ENCODE assay signal across 1 cellular context in the genomic region with DNA sequence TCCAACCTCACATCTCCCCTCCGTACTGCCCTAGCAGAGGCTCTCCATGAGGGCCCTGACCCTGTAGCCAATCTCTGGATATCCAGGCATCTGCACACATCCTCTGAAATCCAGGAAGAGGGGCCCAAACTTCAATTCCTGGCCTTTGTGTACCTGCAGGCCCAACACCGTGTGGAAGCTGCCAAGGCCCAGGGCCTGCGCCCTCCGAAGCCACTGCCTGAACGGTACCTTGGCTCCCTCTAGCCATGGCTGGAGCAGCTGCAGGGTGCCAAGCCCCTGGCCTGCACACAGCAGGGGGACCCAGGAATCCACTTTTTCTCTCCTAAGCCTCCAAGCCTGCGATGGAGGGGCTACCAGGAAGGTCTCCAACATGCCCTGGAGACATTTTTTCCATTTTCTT.
TF ChIP-seq lines count a peak whose summit lies in the region.

No MANE protein-coding gene starts in this region.

TF ChIP-seq in WTC11, 78 proteins besides CTCF, POLR2A, EP300 and RAD21 (continued from another document):
- TF ChIP-seq, protein P1, sequence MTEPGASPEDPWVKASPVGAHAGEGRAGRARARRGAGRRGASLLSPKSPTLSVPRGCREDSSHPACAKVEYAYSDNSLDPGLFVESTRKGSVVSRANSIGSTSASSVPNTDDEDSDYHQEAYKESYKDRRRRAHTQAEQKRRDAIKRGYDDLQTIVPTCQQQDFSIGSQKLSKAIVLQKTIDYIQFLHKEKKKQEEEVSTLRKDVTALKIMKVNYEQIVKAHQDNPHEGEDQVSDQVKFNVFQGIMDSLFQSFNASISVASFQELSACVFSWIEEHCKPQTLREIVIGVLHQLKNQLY (CRISPR knock-in tag; IDR thresholded peaks at IDR 0.05), result no peak
